Comparison of ENCODE assay signal across 7 cellular contexts in the genomic region with DNA sequence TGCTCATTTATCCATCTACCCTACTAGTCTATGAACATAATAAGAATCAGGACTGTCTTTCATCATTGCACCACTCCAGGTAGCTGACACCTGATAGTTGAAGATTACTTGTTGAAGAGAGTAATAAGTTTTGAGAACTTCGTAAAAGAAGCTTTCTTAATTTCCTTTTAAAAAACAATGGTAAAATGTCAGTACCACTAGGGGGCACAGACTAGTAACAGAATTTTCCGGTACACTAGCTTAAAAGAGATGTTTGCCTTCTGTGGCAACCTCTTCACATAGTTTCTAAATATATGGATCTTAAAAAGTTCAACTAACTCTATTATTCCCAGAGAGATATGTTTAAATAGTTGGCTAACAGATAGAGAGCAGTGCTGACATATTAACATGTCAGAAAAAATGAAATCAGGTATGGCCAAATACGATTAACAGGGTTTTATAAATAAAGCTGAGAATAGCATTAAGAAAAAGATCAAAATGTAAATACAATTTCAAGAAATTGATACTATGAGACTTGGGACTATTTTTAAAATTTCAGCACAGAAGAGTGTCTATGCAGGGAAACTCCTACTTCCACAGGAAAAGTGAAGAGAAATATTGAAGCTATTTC. TPM values are rescaled to one million over a fixed set of nuclear protein-coding genes. Genes with fewer than 3 reads are reported as not detected.
DNase-seq lines count a peak whose midpoint lies in the region; ATAC-seq, FAIRE-seq and TF ChIP-seq lines count a peak whose summit lies in the region.

No MANE protein-coding gene starts in this region.

- H3K36me3 ChIP-seq in astrocyte (ENCODE audit: insufficient read depth, low read length) = no peaks in the 10 kb centered on the region
- H3K36me3 ChIP-seq in liver (ENCODE audit: control insufficient read depth in 4 of 4, insufficient read depth in 3 of 4, low read depth in 1 of 4, low read length in 3 of 4) = no peaks in the 10 kb centered on the region
- H3K36me3 ChIP-seq in MG63 = no peaks in the 10 kb centered on the region

- H3K4me1 Mint-ChIP-seq in astrocyte (ENCODE audit: low read depth, unreplicated experiment) = peaks cover 7% of the 10 kb centered on the region

- TF ChIP-seq CTCF in astrocyte (IDR thresholded peaks at IDR 0.05; ENCODE audit: insufficient read depth, low read depth, low read length) (peak; percentile 63), liver (IDR thresholded peaks at IDR 0.05; ENCODE audit: low read depth, low read length, missing input control) (peak; percentile 36)

- WGBS in liver = 37% methylated on average over 3 of the region's 3 CpGs
- WGBS in right cardiac atrium = 36% methylated on average over 3 of the region's 3 CpGs

- H3K9ac ChIP-seq in astrocyte (ENCODE audit: low read length) (no peak overlapping the region), liver (ENCODE audit: low read depth in 1 of 2, low read length in 2 of 2) (no peak overlapping the region)

- no peak for ATAC-seq in right cardiac atrium

- peaks cover 16% of the 10 kb centered on the region for H3K4me1 ChIP-seq in astrocyte (ENCODE audit: insufficient read depth, low read length)
- H3K4me1 ChIP-seq in liver (ENCODE audit: control insufficient read depth in 4 of 4, insufficient read depth in 4 of 4, low read length in 3 of 4) = peaks cover 0 to 17% (median 9%) of the 10 kb centered on the region in 4 donors
- peaks cover 5% of the 10 kb centered on the region for H3K4me1 ChIP-seq in right cardiac atrium (ENCODE audit: control insufficient read depth, insufficient read depth, low read length)

- peak; percentile 30 for DNase-seq in Daoy (ENCODE audit: low read depth)
- peak; percentile 53 for DNase-seq in KBM-7
- no peak for DNase-seq in astrocyte (ENCODE audit: low read depth)
- DNase-seq in MG63 = no peak
- no peak for DNase-seq in stimulated activated naive CD4-positive, alpha-beta T cell treated with Interleukin-2 at 50 U/mL for 16 hours (lab: John Stamatoyannopoulos, UW)
- no peak for DNase-seq in right cardiac atrium

- H3K27ac ChIP-seq in astrocyte (ENCODE audit: low read depth, low read length) (no peak overlapping the region), liver (ENCODE audit: low read depth in 1 of 2, low read length in 2 of 2) (no peak overlapping the region), right cardiac atrium (ENCODE audit: low read length) (no peak overlapping the region)

- intact Hi-C loops in right cardiac atrium (cut with DNase I) = loop anchor here in 2 of 4 donors (5.0 kb wide), 3 partner anchors 501 to 516 kb away; no protein-coding TSS in a partner anchor

- peaks cover 3% of the 10 kb centered on the region for H3K9me3 Mint-ChIP-seq in astrocyte (ENCODE audit: unreplicated experiment)

- no peak overlapping the region for H3K27ac Mint-ChIP-seq in astrocyte (ENCODE audit: unreplicated experiment)

- no peak for FAIRE-seq in astrocyte (lab: Jason Lieb, UNC)

- H3K4me2 ChIP-seq in astrocyte (ENCODE audit: low read length) = no peak overlapping the region

- no peak overlapping the region for H3K4me3 ChIP-seq in astrocyte (ENCODE audit: insufficient read depth, low read depth, low read length)
- H3K4me3 ChIP-seq in liver (ENCODE audit: low read depth in 1 of 3, low read length in 3 of 3) = no peak overlapping the region
- H3K4me3 ChIP-seq in MG63 = no peak overlapping the region
- H3K4me3 ChIP-seq in right cardiac atrium (ENCODE audit: low read length) = no peak overlapping the region

- no peak overlapping the region for H3K4me3 Mint-ChIP-seq in astrocyte (ENCODE audit: unreplicated experiment)

- peak; percentile 70 to 78 for TF ChIP-seq RAD21 in liver (IDR thresholded peaks at IDR 0.05)

- no peaks in the 10 kb centered on the region for H3K79me2 ChIP-seq in astrocyte (ENCODE audit: insufficient read depth, low read length)

- peaks cover 12% of the 10 kb centered on the region for H3K27me3 Mint-ChIP-seq in astrocyte (ENCODE audit: low read depth, unreplicated experiment)

- H3K9me3 ChIP-seq in astrocyte (ENCODE audit: insufficient read depth, low read depth, low read length) (no peaks in the 10 kb centered on the region), liver (ENCODE audit: control insufficient read depth in 4 of 4, low read length in 3 of 4) (no peaks in the 10 kb centered on the region), MG63 (no peaks in the 10 kb centered on the region), right cardiac atrium (ENCODE audit: control insufficient read depth, low read length) (no peaks in the 10 kb centered on the region)

- in situ Hi-C loops in KBM-7 (cut with MboI; ENCODE audit: low pct_unique_long_range_greater_than_20kb, low sequenced_read_pairs) = no loop called here

- H3K36me3 Mint-ChIP-seq in astrocyte (ENCODE audit: low read depth, unreplicated experiment) = no peaks in the 10 kb centered on the region

- no peak overlapping the region for H2AFZ ChIP-seq in astrocyte (ENCODE audit: low read depth, low read length)

- H3K27me3 ChIP-seq in astrocyte (ENCODE audit: insufficient read depth, low read length) (no peaks in the 10 kb centered on the region), liver (ENCODE audit: control insufficient read depth in 4 of 4, insufficient read depth in 4 of 4, low read length in 3 of 4) (peaks cover 0 to 3% (median 2%) of the 10 kb centered on the region in 4 donors), MG63 (no peaks in the 10 kb centered on the region), right cardiac atrium (ENCODE audit: control insufficient read depth, insufficient read depth) (no peaks in the 10 kb centered on the region)

- H4K20me1 ChIP-seq in astrocyte (ENCODE audit: insufficient read depth, low read length) = no peaks in the 10 kb centered on the region

TF ChIP-seq in liver, 16 proteins besides CTCF, POLR2A, EP300 and RAD21:
- TF ChIP-seq HNF4G (IDR thresholded peaks at IDR 0.05) = no peak
- TF ChIP-seq JUND (IDR thresholded peaks at IDR 0.05) = no peak
- TF ChIP-seq, protein P1, sequence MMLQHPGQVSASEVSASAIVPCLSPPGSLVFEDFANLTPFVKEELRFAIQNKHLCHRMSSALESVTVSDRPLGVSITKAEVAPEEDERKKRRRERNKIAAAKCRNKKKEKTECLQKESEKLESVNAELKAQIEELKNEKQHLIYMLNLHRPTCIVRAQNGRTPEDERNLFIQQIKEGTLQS (IDR thresholded peaks at IDR 0.05) = no peak
- TF ChIP-seq, protein P2, sequence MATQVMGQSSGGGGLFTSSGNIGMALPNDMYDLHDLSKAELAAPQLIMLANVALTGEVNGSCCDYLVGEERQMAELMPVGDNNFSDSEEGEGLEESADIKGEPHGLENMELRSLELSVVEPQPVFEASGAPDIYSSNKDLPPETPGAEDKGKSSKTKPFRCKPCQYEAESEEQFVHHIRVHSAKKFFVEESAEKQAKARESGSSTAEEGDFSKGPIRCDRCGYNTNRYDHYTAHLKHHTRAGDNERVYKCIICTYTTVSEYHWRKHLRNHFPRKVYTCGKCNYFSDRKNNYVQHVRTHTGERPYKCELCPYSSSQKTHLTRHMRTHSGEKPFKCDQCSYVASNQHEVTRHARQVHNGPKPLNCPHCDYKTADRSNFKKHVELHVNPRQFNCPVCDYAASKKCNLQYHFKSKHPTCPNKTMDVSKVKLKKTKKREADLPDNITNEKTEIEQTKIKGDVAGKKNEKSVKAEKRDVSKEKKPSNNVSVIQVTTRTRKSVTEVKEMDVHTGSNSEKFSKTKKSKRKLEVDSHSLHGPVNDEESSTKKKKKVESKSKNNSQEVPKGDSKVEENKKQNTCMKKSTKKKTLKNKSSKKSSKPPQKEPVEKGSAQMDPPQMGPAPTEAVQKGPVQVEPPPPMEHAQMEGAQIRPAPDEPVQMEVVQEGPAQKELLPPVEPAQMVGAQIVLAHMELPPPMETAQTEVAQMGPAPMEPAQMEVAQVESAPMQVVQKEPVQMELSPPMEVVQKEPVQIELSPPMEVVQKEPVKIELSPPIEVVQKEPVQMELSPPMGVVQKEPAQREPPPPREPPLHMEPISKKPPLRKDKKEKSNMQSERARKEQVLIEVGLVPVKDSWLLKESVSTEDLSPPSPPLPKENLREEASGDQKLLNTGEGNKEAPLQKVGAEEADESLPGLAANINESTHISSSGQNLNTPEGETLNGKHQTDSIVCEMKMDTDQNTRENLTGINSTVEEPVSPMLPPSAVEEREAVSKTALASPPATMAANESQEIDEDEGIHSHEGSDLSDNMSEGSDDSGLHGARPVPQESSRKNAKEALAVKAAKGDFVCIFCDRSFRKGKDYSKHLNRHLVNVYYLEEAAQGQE (IDR thresholded peaks at IDR 0.05) = no peak
- no peak for TF ChIP-seq NR2F2 (IDR thresholded peaks at IDR 0.05)
TF ChIP-seq in liver: peak in this region for 0.

RNA-seq across cellular contexts. Expression of a gene that starts 5.4 kb away (rescaled TPM):
- total RNA-seq in Daoy (2014; rRNA removed; shearing (Covaris generic)) = 4.4 and 5.1 TPM in 2 replicates
- total RNA-seq in astrocyte (0.43 and 2.0 TPM in 2 replicates), liver (1 to 10 TPM in 1 of 2 donors, under 1 TPM in 1; 0.17 to 1.1 TPM), right cardiac atrium (under 1 TPM in 3 of 4 donors, not detected in 1; 0.20 to 0.68 (median 0.47) TPM)
- polyA plus RNA-seq in liver (under 1 TPM; 0.02 to 0.14 TPM), right cardiac atrium (0.25 TPM)
- total RNA-seq in MG63 (2014; rRNA removed; shearing (Covaris generic); ENCODE audit: low replicate concordance) = 7.8 and 10.6 TPM in 2 replicates

Comparison
In these comparisons a context has a peak if more than half of its experiments do, and no peak if none do; other contexts are left out.
1. DNase-seq: peak in Daoy (single experiment) and KBM-7 (single experiment); none in astrocyte (single experiment), MG63 (single experiment), stimulated activated naive CD4-positive, alpha-beta T cell treated with Interleukin-2 at 50 U/mL for 16 hours (single experiment) and right cardiac atrium (0 of 3).